ENCODE assay signal across 20 cellular contexts in the genomic region with DNA sequence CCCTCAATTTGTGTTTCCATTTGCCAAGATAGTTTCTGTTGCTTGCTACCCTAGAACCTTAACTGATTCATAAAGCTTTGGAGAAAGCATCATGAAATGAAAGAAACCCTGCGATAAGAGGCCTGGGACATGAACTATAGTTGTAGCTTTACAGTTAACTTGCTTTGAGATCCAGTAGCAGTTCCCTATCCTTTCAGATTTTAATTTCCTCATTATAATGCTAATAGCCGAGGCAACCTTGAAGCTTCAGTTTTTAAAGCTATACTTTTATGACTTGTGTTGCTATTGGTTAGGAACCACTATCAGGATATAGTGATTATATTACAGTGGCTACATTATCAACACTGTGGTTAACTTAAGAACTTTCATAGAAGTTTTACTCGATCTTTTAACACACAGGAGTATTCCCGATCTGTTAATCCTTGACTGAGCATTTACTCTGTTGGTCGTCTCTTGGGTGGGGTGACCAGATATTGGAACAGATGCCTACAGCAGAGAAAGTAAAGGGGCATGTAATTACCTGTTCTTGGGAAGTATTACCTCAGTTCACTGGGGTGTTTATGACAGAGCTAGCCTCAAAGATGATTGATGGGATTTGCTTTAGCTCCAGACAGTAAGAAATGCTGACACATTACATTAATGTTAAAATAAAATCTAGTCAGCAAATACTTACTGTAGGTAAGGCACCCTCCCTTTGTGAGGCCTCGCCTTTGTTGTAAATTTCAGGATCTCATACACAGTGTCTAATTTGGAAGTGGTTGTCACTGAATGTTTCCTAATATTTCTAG.
DNase-seq lines count a peak whose midpoint lies in the region; ATAC-seq, FAIRE-seq and TF ChIP-seq lines count a peak whose summit lies in the region.
"Had no signal": no experiment of that assay in that cellular context is flagged by ENCODE, and none has a peak within 500 bp of the region (broad histone marks: within the 10 kb centered on the region; RNA-seq: fewer than 3 reads in every experiment).

No MANE protein-coding gene starts in this region.

- no peak for FAIRE-seq in D721Med (lab: Jason Lieb, UNC)
- FAIRE-seq: A204.1, GM12878, GM19239 had no signal

- no peaks in the 10 kb centered on the region for H3F3A ChIP-seq in GM23338 (replicated peaks; ENCODE audit: low read depth)

- TF ChIP-seq CTCF in GM23338 (conservative IDR thresholded peaks at IDR 0.05; ENCODE audit: low read depth in 2 of 2), result no peak
- no peak for TF ChIP-seq CTCF in D721Med (IDR thresholded peaks at IDR 0.05; ENCODE audit: insufficient read depth, missing control alignments)

- H3K9me2 ChIP-seq in GM23338 (ENCODE audit: insufficient read depth), result no peaks in the 10 kb centered on the region; the same call in 1 of the 2 replicates

- H4K20me1 ChIP-seq in GM23338 (replicated peaks; ENCODE audit: insufficient read depth), result no peaks in the 10 kb centered on the region

- H3K79me2 ChIP-seq in GM23338 (replicated peaks; ENCODE audit: insufficient read depth), result no peaks in the 10 kb centered on the region

- H3K27me3 ChIP-seq in GM23338 (ENCODE audit: insufficient read depth) (peaks cover 31% of the 10 kb centered on the region), iPS-20b (ENCODE audit: insufficient read depth, low read length) (no peaks in the 10 kb centered on the region)

- peak; percentile 73 for ATAC-seq in GM23338
- ATAC-seq: GM12878 had no signal

- no peak overlapping the region for H3K27ac Mint-ChIP-seq in GM23338
- H3K27ac Mint-ChIP-seq: CD4-positive, alpha-beta T cell had no signal

- DNase-seq in GM23338 (ENCODE audit: low spot score) (peak; percentile 59), NCI-H2171 (lab: John Stamatoyannopoulos, UW) (peak; percentile 35), dedifferentiated amniotic fluid mesenchymal stem cell (ENCODE audit: extremely low spot score) (peak; percentile 12), NCI-H526 (lab: John Stamatoyannopoulos, UW) (no peak), DMS153 treated with DMSO at 0.1 percent for 48 hours (lab: John Stamatoyannopoulos, UW; ENCODE audit: unreplicated experiment) (no peak), D721Med (ENCODE audit: insufficient read length, low spot score) (no peak)
- DNase-seq: Caco-2; CD4-positive, alpha-beta T cell; DMS153; EL; GM23248; NCI-H1092 treated with DMSO at 0.1 percent for 48 hours; NCI-H146; NCI-H2081; NCI-H524; RPMI8226 had no signal

- no peak overlapping the region for H2AFZ ChIP-seq in GM23338
- H2AFZ ChIP-seq: GM23248 had no signal

- H3K4me3 ChIP-seq in GM23338 (peak overlapping the region; percentile 20; the same call in 1 of the 2 replicates), iPS-20b (ENCODE audit: low read length) (peak overlapping the region; percentile 38)
- H3K4me3 ChIP-seq: GM12878, GM23248 had no signal

- H3K27ac ChIP-seq in GM23338 (ENCODE audit: low read depth), result no peak overlapping the region
- no peak overlapping the region for H3K27ac ChIP-seq in iPS-20b (ENCODE audit: low read length)
- H3K27ac ChIP-seq: GM23248 had no signal

- H3K9ac ChIP-seq in iPS-20b (ENCODE audit: low read depth, low read length), result no peak overlapping the region
- H3K9ac ChIP-seq: GM23248 had no signal

- peaks cover 2% of the 10 kb centered on the region for H3K27me3 Mint-ChIP-seq in GM23338 (ENCODE audit: insufficient read depth, low read depth, poor library complexity)
- H3K27me3 Mint-ChIP-seq: CD4-positive, alpha-beta T cell had no signal

- peaks cover 50% of the 10 kb centered on the region for H3K4me1 ChIP-seq in GM23338 (ENCODE audit: insufficient read depth)
- H3K4me1 ChIP-seq in iPS-20b (ENCODE audit: insufficient read depth, low read length), result peaks cover 34% of the 10 kb centered on the region; the same call in 1 of the 2 replicates
- H3K4me1 ChIP-seq: Caco-2 had no signal

- H3K4me3 Mint-ChIP-seq in GM23338, result peak overlapping the region; percentile 45; the same call in 2 of the 3 replicates
- H3K4me3 Mint-ChIP-seq: CD4-positive, alpha-beta T cell had no signal

- H3K36me3 Mint-ChIP-seq in GM23338 (ENCODE audit: low read depth), result no peaks in the 10 kb centered on the region; the same call in 2 of the 3 replicates

- H3K9me3 ChIP-seq in iPS-20b (ENCODE audit: insufficient read depth, low read depth, low read length), result peaks cover 6% of the 10 kb centered on the region; the same call in 1 of the 2 replicates
- H3K9me3 ChIP-seq: Caco-2 had no signal

- H3K4me1 Mint-ChIP-seq in GM23338, result peaks cover 57% of the 10 kb centered on the region

- peaks cover 13% of the 10 kb centered on the region for H3K9me3 Mint-ChIP-seq in GM23338
- H3K9me3 Mint-ChIP-seq: CD4-positive, alpha-beta T cell had no signal

- H3K4me2 ChIP-seq in GM23338, result peak overlapping the region; percentile 65

- H3K36me3 ChIP-seq in GM23338 (ENCODE audit: insufficient read depth) (no peaks in the 10 kb centered on the region), iPS-20b (ENCODE audit: insufficient read depth, low read depth, low read length) (no peaks in the 10 kb centered on the region)

TF ChIP-seq in GM23338, 12 proteins besides CTCF, POLR2A, EP300 and RAD21:
- TF ChIP-seq, protein P1, sequence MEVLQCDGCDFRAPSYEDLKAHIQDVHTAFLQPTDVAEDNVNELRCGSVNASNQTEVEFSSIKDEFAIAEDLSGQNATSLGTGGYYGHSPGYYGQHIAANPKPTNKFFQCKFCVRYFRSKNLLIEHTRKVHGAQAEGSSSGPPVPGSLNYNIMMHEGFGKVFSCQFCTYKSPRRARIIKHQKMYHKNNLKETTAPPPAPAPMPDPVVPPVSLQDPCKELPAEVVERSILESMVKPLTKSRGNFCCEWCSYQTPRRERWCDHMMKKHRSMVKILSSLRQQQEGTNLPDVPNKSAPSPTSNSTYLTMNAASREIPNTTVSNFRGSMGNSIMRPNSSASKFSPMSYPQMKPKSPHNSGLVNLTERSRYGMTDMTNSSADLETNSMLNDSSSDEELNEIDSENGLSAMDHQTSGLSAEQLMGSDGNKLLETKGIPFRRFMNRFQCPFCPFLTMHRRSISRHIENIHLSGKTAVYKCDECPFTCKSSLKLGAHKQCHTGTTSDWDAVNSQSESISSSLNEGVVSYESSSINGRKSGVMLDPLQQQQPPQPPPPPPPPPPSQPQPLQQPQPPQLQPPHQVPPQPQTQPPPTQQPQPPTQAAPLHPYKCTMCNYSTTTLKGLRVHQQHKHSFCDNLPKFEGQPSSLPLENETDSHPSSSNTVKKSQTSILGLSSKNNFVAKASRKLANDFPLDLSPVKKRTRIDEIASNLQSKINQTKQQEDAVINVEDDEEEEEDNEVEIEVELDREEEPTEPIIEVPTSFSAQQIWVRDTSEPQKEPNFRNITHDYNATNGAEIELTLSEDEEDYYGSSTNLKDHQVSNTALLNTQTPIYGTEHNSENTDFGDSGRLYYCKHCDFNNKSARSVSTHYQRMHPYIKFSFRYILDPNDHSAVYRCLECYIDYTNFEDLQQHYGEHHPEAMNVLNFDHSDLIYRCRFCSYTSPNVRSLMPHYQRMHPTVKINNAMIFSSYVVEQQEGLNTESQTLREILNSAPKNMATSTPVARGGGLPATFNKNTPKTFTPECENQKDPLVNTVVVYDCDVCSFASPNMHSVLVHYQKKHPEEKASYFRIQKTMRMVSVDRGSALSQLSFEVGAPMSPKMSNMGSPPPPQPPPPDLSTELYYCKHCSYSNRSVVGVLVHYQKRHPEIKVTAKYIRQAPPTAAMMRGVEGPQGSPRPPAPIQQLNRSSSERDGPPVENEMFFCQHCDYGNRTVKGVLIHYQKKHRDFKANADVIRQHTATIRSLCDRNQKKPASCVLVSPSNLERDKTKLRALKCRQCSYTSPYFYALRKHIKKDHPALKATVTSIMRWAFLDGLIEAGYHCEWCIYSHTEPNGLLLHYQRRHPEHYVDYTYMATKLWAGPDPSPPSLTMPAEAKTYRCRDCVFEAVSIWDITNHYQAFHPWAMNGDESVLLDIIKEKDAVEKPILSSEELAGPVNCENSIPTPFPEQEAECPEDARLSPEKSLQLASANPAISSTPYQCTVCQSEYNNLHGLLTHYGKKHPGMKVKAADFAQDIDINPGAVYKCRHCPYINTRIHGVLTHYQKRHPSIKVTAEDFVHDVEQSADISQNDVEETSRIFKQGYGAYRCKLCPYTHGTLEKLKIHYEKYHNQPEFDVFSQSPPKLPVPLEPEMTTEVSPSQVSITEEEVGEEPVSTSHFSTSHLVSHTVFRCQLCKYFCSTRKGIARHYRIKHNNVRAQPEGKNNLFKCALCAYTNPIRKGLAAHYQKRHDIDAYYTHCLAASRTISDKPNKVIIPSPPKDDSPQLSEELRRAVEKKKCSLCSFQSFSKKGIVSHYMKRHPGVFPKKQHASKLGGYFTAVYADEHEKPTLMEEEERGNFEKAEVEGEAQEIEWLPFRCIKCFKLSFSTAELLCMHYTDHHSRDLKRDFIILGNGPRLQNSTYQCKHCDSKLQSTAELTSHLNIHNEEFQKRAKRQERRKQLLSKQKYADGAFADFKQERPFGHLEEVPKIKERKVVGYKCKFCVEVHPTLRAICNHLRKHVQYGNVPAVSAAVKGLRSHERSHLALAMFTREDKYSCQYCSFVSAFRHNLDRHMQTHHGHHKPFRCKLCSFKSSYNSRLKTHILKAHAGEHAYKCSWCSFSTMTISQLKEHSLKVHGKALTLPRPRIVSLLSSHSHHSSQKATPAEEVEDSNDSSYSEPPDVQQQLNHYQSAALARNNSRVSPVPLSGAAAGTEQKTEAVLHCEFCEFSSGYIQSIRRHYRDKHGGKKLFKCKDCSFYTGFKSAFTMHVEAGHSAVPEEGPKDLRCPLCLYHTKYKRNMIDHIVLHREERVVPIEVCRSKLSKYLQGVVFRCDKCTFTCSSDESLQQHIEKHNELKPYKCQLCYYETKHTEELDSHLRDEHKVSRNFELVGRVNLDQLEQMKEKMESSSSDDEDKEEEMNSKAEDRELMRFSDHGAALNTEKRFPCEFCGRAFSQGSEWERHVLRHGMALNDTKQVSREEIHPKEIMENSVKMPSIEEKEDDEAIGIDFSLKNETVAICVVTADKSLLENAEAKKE (CRISPR knock-in tag; IDR thresholded peaks at IDR 0.05), result 0 out of 2 replicates have a peak, but pooled peaks have one; percentile 8
- TF ChIP-seq ZNF114 (CRISPR knock-in tag; IDR thresholded peaks at IDR 0.05), result no peak
TF ChIP-seq in GM23338: peak in this region for 1.

Comparison
In these comparisons a context has a peak if more than half of its experiments do, and no peak if none do; other contexts are left out.
1. DNase-seq: peak in GM23338 (single experiment), NCI-H2171 (single experiment) and dedifferentiated amniotic fluid mesenchymal stem cell (single experiment); none in NCI-H526 (0 of 2), DMS153 treated with DMSO at 0.1 percent for 48 hours (single experiment) and D721Med (single experiment).